ENCODE assay signal across 1 cellular context in the genomic region with DNA sequence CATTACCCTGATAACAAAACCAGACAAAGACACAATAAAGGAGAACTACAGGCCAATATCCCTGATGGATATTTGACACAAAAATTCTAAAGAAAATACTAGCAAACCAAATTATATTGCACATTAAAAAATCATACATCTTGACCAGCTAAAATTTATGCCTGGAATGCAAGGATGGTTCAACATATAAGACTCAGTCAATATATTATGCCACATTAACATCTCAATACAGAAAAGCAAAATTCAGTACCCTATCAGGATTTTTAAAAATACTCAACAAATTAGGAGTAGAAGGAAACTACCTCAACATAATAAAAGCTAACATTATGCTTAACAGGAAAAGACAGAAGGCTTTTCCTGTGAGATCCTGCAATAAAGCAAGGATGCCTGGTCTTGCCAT.
TF ChIP-seq lines count a peak whose summit lies in the region.

No MANE protein-coding gene starts in this region.

TF ChIP-seq in H1, 55 proteins besides CTCF, POLR2A, EP300 and RAD21 (continued from another document):
- no peak for TF ChIP-seq NANOG (IDR thresholded peaks at IDR 0.05; ENCODE audit: insufficient read depth, low read depth, low read length, poor library complexity, severe bottlenecking)
- TF ChIP-seq TAF1 (IDR thresholded peaks at IDR 0.05; ENCODE audit: low read depth, low read length), result no peak
- no peak for TF ChIP-seq CBX5 (IDR thresholded peaks at IDR 0.05; ENCODE audit: low read depth, low read length)
- no peak for TF ChIP-seq RNF2 (IDR thresholded peaks at IDR 0.05; ENCODE audit: borderline replicate concordance, low read depth, low read length, missing control alignments, poor library complexity, severe bottlenecking)
- TF ChIP-seq NRF1 (IDR thresholded peaks at IDR 0.05; ENCODE audit: low read depth, low read length), result no peak
- no peak for TF ChIP-seq KDM4A (IDR thresholded peaks at IDR 0.05; ENCODE audit: low read depth, low read length, severe bottlenecking)
- no peak for TF ChIP-seq CHD7 (IDR thresholded peaks at IDR 0.05; ENCODE audit: insufficient replicate concordance, low read length)
- TF ChIP-seq TBP (IDR thresholded peaks at IDR 0.05; ENCODE audit: low read depth, low read length), result no peak
- TF ChIP-seq CREB1 (IDR thresholded peaks at IDR 0.05), result no peak
- TF ChIP-seq SIX5 (IDR thresholded peaks at IDR 0.05; ENCODE audit: low read depth, low read length), result no peak
- no peak for TF ChIP-seq ATF2 (IDR thresholded peaks at IDR 0.05; ENCODE audit: low read length)
- TF ChIP-seq, protein P1, sequence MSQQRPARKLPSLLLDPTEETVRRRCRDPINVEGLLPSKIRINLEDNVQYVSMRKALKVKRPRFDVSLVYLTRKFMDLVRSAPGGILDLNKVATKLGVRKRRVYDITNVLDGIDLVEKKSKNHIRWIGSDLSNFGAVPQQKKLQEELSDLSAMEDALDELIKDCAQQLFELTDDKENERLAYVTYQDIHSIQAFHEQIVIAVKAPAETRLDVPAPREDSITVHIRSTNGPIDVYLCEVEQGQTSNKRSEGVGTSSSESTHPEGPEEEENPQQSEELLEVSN (IDR thresholded peaks at IDR 0.05), result no peak
TF ChIP-seq in H1: peak in this region for 0.
